ENCODE assay signal across 8 cellular contexts in the genomic region with DNA sequence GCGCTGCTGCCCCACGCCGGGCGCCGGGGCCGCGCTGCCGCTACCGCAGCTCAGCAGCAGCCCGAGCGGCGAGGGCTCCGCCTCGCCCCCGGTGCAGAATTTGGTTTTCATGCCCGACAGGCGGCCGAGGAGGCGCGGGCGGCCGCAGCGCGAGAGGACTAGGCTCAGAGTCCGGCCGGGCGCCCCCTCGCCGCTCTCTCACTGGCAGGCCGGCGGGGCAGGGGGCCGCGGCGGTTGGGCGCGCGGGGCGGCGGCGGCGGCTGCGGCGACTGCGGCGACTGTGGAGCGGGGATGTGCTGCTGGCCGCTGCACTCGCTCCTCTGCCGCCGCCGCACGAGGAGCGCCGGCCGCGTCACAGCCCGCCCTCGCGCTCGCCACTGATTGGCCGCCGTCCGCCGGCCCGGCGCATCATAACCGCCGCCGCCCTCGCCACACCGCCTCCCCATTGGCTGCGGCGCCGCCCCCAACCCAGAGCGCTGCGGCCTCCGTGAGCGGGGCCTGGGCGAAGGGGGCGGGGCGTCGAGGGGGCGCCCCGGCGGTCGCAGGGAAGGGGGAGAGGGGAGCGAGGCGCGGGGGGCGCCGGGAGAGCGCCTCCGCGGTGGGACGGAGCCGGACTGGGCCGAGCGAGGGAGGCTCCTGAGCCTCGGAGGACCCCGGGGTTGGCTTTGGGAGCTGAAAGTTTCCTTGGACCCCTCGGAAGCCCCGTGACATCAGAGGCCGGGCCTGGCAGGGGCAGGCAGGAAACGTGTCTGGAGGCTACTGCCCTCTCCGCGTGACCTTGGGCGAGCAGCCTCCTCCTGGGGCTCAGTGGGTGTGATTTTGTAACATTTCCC. TPM values are rescaled to one million over a fixed set of nuclear protein-coding genes. Genes with fewer than 3 reads are reported as not detected.
DNase-seq lines count a peak whose midpoint lies in the region; ATAC-seq and TF ChIP-seq lines count a peak whose summit lies in the region.

CHKA (minus strand) TSS at position 322 of the 833 bp plus-strand sequence; CDS start at position 111, 211 bp downstream.

- H3K27ac ChIP-seq in HUES64 (ENCODE audit: low read depth, low read length): peak within 1 kb of the TSS; percentile 88

- H3K9ac ChIP-seq in HUES64 (ENCODE audit: low read depth, low read length): peak within 1 kb of the TSS; percentile 83

- ATAC-seq in GM21515 (IDR thresholded peaks at IDR 0.05; ENCODE audit: unreplicated experiment) (peak; percentile 79), mucosa of descending colon (peak; percentile 89)

- H3K27me3 ChIP-seq in HUES64 (ENCODE audit: insufficient read depth, low read length): no peaks in the 10 kb centered on the region

- H3K4me3 ChIP-seq in HUES64 (ENCODE audit: low read length): peak within 1 kb of the TSS; percentile 99
- peak within 1 kb of the TSS; percentile 57 for H3K4me3 ChIP-seq in epithelial cell of esophagus (ENCODE audit: low read length)
- H3K4me3 ChIP-seq in mucosa of descending colon: peak within 1 kb of the TSS; percentile 72

- TF ChIP-seq CTCF in epithelial cell of esophagus (IDR thresholded peaks at IDR 0.05; ENCODE audit: insufficient read depth, low read depth, low read length, missing control alignments): no peak
- TF ChIP-seq CTCF in mucosa of descending colon (IDR thresholded peaks at IDR 0.05): no peak

- intact Hi-C loops in mucosa of descending colon (cut with DNase I, micrococcal nuclease): no loop called here

- H3K4me1 ChIP-seq in HUES64 (ENCODE audit: insufficient read depth, low read length): peaks cover 44% of the 10 kb centered on the region
- peaks cover 44% of the 10 kb centered on the region for H3K4me1 ChIP-seq in mucosa of descending colon (ENCODE audit: low read depth)

- under 1% methylated on average over 107 of the region's 107 CpGs for whole genome bisulfite sequencing in HUES64

- H3K9me3 ChIP-seq in HUES64 (ENCODE audit: insufficient read depth, low read depth, low read length) (no peaks in the 10 kb centered on the region), mucosa of descending colon (no peaks in the 10 kb centered on the region)

- DNase-seq in DMS 273 treated with DMSO at 0.1 percent for 48 hours (lab: John Stamatoyannopoulos, UW): peak; percentile 31
- DNase-seq in OCI-M2 (lab: John Stamatoyannopoulos, UW; ENCODE audit: unreplicated experiment): peak; percentile 36
- DNase-seq in activated T-cell treated with anti-CD3 and anti-CD28 coated beads for 4 hours: peak; percentile 78
- peak; percentile 90 for DNase-seq in epithelial cell of esophagus (ENCODE audit: low read depth)
- DNase-seq in mucosa of descending colon: peak; percentile 90 to 95 (median 95)
- peak; percentile 62 to 68 for DNase-seq in stimulated activated CD8-positive, alpha-beta memory T cell treated with anti-CD3 and anti-CD28 coated beads, Interleukin-4, amount 100 ng/mL, for 1 hour (ENCODE audit: low read depth in 2 of 2, low spot score in 1 of 2)

- H3K36me3 ChIP-seq in HUES64 (ENCODE audit: insufficient read depth, low read length) (0 out of 2 replicates have a peak, but pooled peaks cover under 1% of the 10 kb centered on the region), mucosa of descending colon (ENCODE audit: low read depth) (no peaks in the 10 kb centered on the region)

RNA-seq across cellular contexts. Expression of gene CHKA, which starts in this region (rescaled TPM):
- polyA plus RNA-seq in HUES64 (2013, experiment 1 of 2): 34.9 TPM
- polyA plus RNA-seq in HUES64 (2013, experiment 2 of 2): 33.0 TPM
- 10 to 100 TPM; 44.1 to 74.4 (median 58.5) TPM for total RNA-seq in mucosa of descending colon

Comparison
In these comparisons a context has a peak if more than half of its experiments do, and no peak if none do; other contexts are left out.
1. Peak in every context shown above with its lines: DNase-seq, ATAC-seq, H3K4me3 ChIP-seq and H3K27ac ChIP-seq.
2. DNase-seq: peak in every context shown above with its lines; median percentile 95 in mucosa of descending colon; 90 in epithelial cell of esophagus; 78 in activated T-cell treated with anti-CD3 and anti-CD28 coated beads for 4 hours; 65 in stimulated activated CD8-positive, alpha-beta memory T cell treated with anti-CD3 and anti-CD28 coated beads, Interleukin-4, amount 100 ng/mL, for 1 hour; 36 in OCI-M2; 31 in DMS 273 treated with DMSO at 0.1 percent for 48 hours.